In the genomic region with DNA sequence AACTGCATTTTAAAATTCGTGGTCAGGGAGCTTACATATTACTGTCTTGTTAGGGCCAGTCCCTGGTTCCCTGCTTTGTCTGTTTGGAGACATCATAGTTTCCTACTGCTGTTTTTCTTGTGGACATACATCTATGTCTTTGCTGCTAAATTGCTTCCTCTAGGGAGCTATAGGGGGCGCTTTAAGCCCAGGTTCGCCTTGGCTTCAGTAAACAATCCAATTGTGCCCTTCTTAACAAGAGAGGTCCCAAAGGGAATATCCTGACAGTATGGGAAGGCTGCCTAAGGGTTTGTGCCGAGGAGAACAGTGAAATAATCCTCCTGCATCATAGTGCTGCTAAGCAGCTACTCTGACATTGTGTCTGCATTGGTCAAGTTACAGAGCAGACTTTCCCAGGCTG, we compare ENCODE assay signal across 8 cellular contexts.
DNase-seq lines count a peak whose midpoint lies in the region; ATAC-seq and TF ChIP-seq lines count a peak whose summit lies in the region.

No MANE protein-coding gene starts in this region.

- no peaks in the 10 kb centered on the region for H3K9me3 Mint-ChIP-seq in activated CD4-positive, alpha-beta T cell treated with anti-CD3 and anti-CD28 coated beads, Interleukin-2, amount 10 ng/mL, durations not matched to agents 24 days and 14 days

- no peaks in the 10 kb centered on the region for H3K4me1 Mint-ChIP-seq in activated CD4-positive, alpha-beta T cell treated with anti-CD3 and anti-CD28 coated beads, Interleukin-2, amount 10 ng/mL, durations not matched to agents 24 days and 14 days

- no peak overlapping the region for H3K9ac ChIP-seq in mesendoderm (ENCODE audit: low read length)

- no peaks in the 10 kb centered on the region for H3K36me3 ChIP-seq in left ventricle myocardium inferior
- no peaks in the 10 kb centered on the region for H3K36me3 ChIP-seq in mesendoderm (ENCODE audit: control insufficient read depth, insufficient read depth, low read length)

- H3K4ac ChIP-seq in mesendoderm (ENCODE audit: low read depth, low read length): no peak overlapping the region

- H3K79me2 ChIP-seq in mesendoderm (ENCODE audit: control insufficient read depth, insufficient read depth, low read length): no peaks in the 10 kb centered on the region

- H2BK15ac ChIP-seq in mesendoderm (replicated peaks; ENCODE audit: low read depth): no peak overlapping the region

- no peak overlapping the region for H4K5ac ChIP-seq in mesendoderm (ENCODE audit: low read length)

- H3K27ac ChIP-seq in left ventricle myocardium inferior (replicated peaks) (no peak overlapping the region), mesendoderm (ENCODE audit: low read depth, low read length) (no peak overlapping the region)

- no peak overlapping the region for H2BK5ac ChIP-seq in mesendoderm (ENCODE audit: low read length)

- DNase-seq in left ventricle myocardium inferior (no peak), Right ventricle myocardium superior (no peak), NCI-H187 (lab: John Stamatoyannopoulos, UW) (peak; percentile 16 to 37), amniotic epithelial cell (ENCODE audit: low read depth) (peak; percentile 51), mesendoderm (peak; percentile 86), mesenteric fat pad (ENCODE audit: low spot score) (no peak), cortex of kidney (lab: John Stamatoyannopoulos, UW) (no peak)
- DNase-seq in activated CD4-positive, alpha-beta T cell treated with anti-CD3 and anti-CD28 coated beads, Interleukin-2, amount 10 ng/mL, durations not matched to agents 24 days and 14 days: no peak

- H3K4me2 ChIP-seq in mesendoderm (ENCODE audit: low read length): no peak overlapping the region

- H3K56ac ChIP-seq in mesendoderm (ENCODE audit: low read length): no peak overlapping the region

- no peaks in the 10 kb centered on the region for H3K27me3 Mint-ChIP-seq in activated CD4-positive, alpha-beta T cell treated with anti-CD3 and anti-CD28 coated beads, Interleukin-2, amount 10 ng/mL, durations not matched to agents 24 days and 14 days

- H2BK120ac ChIP-seq in mesendoderm (ENCODE audit: low read depth, low read length): no peak overlapping the region

- H3K4me3 ChIP-seq in left ventricle myocardium inferior (no peak overlapping the region), mesendoderm (ENCODE audit: low read length) (no peak overlapping the region)

- H3K9me3 ChIP-seq in left ventricle myocardium inferior (replicated peaks): no peaks in the 10 kb centered on the region

- H3K4me1 ChIP-seq in left ventricle myocardium inferior: no peaks in the 10 kb centered on the region
- H3K4me1 ChIP-seq in mesendoderm (ENCODE audit: control insufficient read depth, low read depth, low read length): no peaks in the 10 kb centered on the region

- no peak overlapping the region for H3K27ac Mint-ChIP-seq in activated CD4-positive, alpha-beta T cell treated with anti-CD3 and anti-CD28 coated beads, Interleukin-2, amount 10 ng/mL, durations not matched to agents 24 days and 14 days

- intact Hi-C loops in left ventricle myocardium inferior (cut with micrococcal nuclease) (no loop called here), Right ventricle myocardium superior (cut with DNase I) (no loop called here)
- intact Hi-C loops in activated CD4-positive, alpha-beta T cell treated with anti-CD3 and anti-CD28 coated beads, Interleukin-2, amount 10 ng/mL, durations not matched to agents 24 days and 14 days (cut with micrococcal nuclease): no loop called here

- H2AK5ac ChIP-seq in mesendoderm (ENCODE audit: low read length): no peak overlapping the region

- H3K27me3 ChIP-seq in left ventricle myocardium inferior (ENCODE audit: low read depth) (no peaks in the 10 kb centered on the region), mesendoderm (ENCODE audit: insufficient read depth, low read length, poor library complexity) (no peaks in the 10 kb centered on the region)

- H3K18ac ChIP-seq in mesendoderm (ENCODE audit: low read length): no peak overlapping the region

- no peak overlapping the region for H3K23ac ChIP-seq in mesendoderm (ENCODE audit: low read length)

- no peaks in the 10 kb centered on the region for H3K36me3 Mint-ChIP-seq in activated CD4-positive, alpha-beta T cell treated with anti-CD3 and anti-CD28 coated beads, Interleukin-2, amount 10 ng/mL, durations not matched to agents 24 days and 14 days (ENCODE audit: low read depth)

- no peaks in the 10 kb centered on the region for H3K79me1 ChIP-seq in mesendoderm (ENCODE audit: low read length)

- H3K4me3 Mint-ChIP-seq in activated CD4-positive, alpha-beta T cell treated with anti-CD3 and anti-CD28 coated beads, Interleukin-2, amount 10 ng/mL, durations not matched to agents 24 days and 14 days: no peak overlapping the region

- peak; percentile 57 for TF ChIP-seq CTCF in left ventricle myocardium inferior (IDR thresholded peaks at IDR 0.05; ENCODE audit: borderline replicate concordance)

- no peak for ATAC-seq in Right ventricle myocardium superior (ENCODE audit: poor library complexity)

- no CpG with 5 or more reads among the region's 4 CpGs for WGBS in mesendoderm (ENCODE audit: extremely low coverage, insufficient coverage, low lambda C conversion rate)

- H4K8ac ChIP-seq in mesendoderm (ENCODE audit: low read depth, low read length): no peak overlapping the region

Comparison
In these comparisons a context has a peak if more than half of its experiments do, and no peak if none do; other contexts are left out.
1. DNase-seq: peak in NCI-H187 (2 of 2), amniotic epithelial cell (single experiment) and mesendoderm (single experiment); none in left ventricle myocardium inferior (single experiment), Right ventricle myocardium superior (single experiment), mesenteric fat pad (single experiment), activated CD4-positive, alpha-beta T cell treated with anti-CD3 and anti-CD28 coated beads, Interleukin-2, amount 10 ng/mL, durations not matched to agents 24 days and 14 days (single experiment) and cortex of kidney (single experiment).